In genomic region chr2:7730449-7730848, GRCh38 we compare ENCODE assay signal across 13 cellular contexts.
DNase-seq lines count a peak whose midpoint lies in the region; ATAC-seq and TF ChIP-seq lines count a peak whose summit lies in the region.
"Had no signal": no experiment of that assay in that cellular context is flagged by ENCODE, and none has a peak within 500 bp of the region (broad histone marks: within the 10 kb centered on the region; RNA-seq: fewer than 3 reads in every experiment).

No MANE protein-coding gene starts in this region.

- no peak for TF ChIP-seq POLR2A in transverse colon (IDR thresholded peaks at IDR 0.05)

- TF ChIP-seq CTCF in lower lobe of right lung (IDR thresholded peaks at IDR 0.05) (no peak), transverse colon (IDR thresholded peaks at IDR 0.05) (no peak), mammary epithelial cell (conservative IDR thresholded peaks at IDR 0.05 in 1 of 2, IDR thresholded peaks at IDR 0.05 in 1 of 2; ENCODE audit: extremely low read depth in 1 of 2, insufficient read depth in 1 of 2, low read depth in 1 of 2, low read length in 2 of 2) (no peak)

- peak overlapping the region; percentile 44 for H3K27ac Mint-ChIP-seq in activated T-cell treated with anti-CD3 and anti-CD28 coated beads, Interleukin-2, amount 50 U/mL, for 72 hours
- H3K27ac Mint-ChIP-seq: IgD-negative memory B cell had no signal

- intact Hi-C loops in lower lobe of right lung (cut with DNase I), result no loop called here
- intact Hi-C loops in transverse colon (cut with DNase I; ENCODE audit: low total_unique reads), result no loop called here
- intact Hi-C loops in mammary epithelial cell (cut with micrococcal nuclease), result no loop called here

- H3K9me3 Mint-ChIP-seq in activated T-cell treated with anti-CD3 and anti-CD28 coated beads, Interleukin-2, amount 50 U/mL, for 72 hours, result peaks cover 0 to 3% of the 10 kb centered on the region in 2 donors
- H3K9me3 Mint-ChIP-seq: IgD-negative memory B cell had no signal

- no peaks in the 10 kb centered on the region for H3K27me3 ChIP-seq in lower lobe of right lung (ENCODE audit: low read depth)
- no peaks in the 10 kb centered on the region for H3K27me3 ChIP-seq in transverse colon
- no peaks in the 10 kb centered on the region for H3K27me3 ChIP-seq in mammary epithelial cell (ENCODE audit: insufficient read depth, low read length)
- H3K27me3 ChIP-seq: ascending aorta had no signal

- peaks cover 35 to 52% of the 10 kb centered on the region in 2 donors for H3K36me3 Mint-ChIP-seq in activated T-cell treated with anti-CD3 and anti-CD28 coated beads, Interleukin-2, amount 50 U/mL, for 72 hours (ENCODE audit: insufficient read depth in 2 of 2)
- H3K36me3 Mint-ChIP-seq: IgD-negative memory B cell had no signal

- dilution Hi-C loops in mammary epithelial cell (cut with HindIII; ENCODE audit: low sequenced_read_pairs), result no loop called here

- no peaks in the 10 kb centered on the region for H4K20me1 ChIP-seq in mammary epithelial cell (ENCODE audit: insufficient read depth, low read length)

- no peak for ATAC-seq in activated T-cell treated with anti-CD3 and anti-CD28 coated beads, Interleukin-2, amount 50 U/mL, for 72 hours (replicated peaks in 1 of 2)
- ATAC-seq in lower lobe of right lung (no peak), GM21825 (IDR thresholded peaks at IDR 0.05; ENCODE audit: unreplicated experiment) (no peak)

- no peaks in the 10 kb centered on the region for H3K27me3 Mint-ChIP-seq in activated T-cell treated with anti-CD3 and anti-CD28 coated beads, Interleukin-2, amount 50 U/mL, for 72 hours (ENCODE audit: low read depth)
- H3K27me3 Mint-ChIP-seq: IgD-negative memory B cell had no signal

- H3K79me2 ChIP-seq in mammary epithelial cell (ENCODE audit: insufficient read depth, low read length), result no peaks in the 10 kb centered on the region
- H3K79me2 ChIP-seq: parathyroid adenoma had no signal

- no peak overlapping the region for H2AFZ ChIP-seq in mammary epithelial cell (ENCODE audit: low read depth, low read length)
- H2AFZ ChIP-seq: parathyroid adenoma had no signal

- H3K27ac ChIP-seq in lower lobe of right lung (no peak overlapping the region), transverse colon (peak overlapping the region; percentile 15 to 26 (median 20)), mammary epithelial cell (ENCODE audit: insufficient read depth, low read depth, low read length) (no peak overlapping the region)
- H3K27ac ChIP-seq: ascending aorta, left ventricle myocardium inferior, parathyroid adenoma had no signal

- peak overlapping the region; percentile 64 to 92 for H3K4me3 Mint-ChIP-seq in activated T-cell treated with anti-CD3 and anti-CD28 coated beads, Interleukin-2, amount 50 U/mL, for 72 hours

- in situ Hi-C loops in transverse colon (cut with MboI; ENCODE audit: low pct_ligation_motif_present in 1 of 4, low pct_unique_long_range_greater_than_20kb in 1 of 4, low sequenced_read_pairs in 3 of 4), result no loop called here
- in situ Hi-C loops in mammary epithelial cell (cut with MboI; ENCODE audit: low sequenced_read_pairs in 2 of 2), result no loop called here

- peak overlapping the region; percentile 1 for H3K4me3 ChIP-seq in lower lobe of right lung
- no peak overlapping the region for H3K4me3 ChIP-seq in transverse colon
- H3K4me3 ChIP-seq in mammary epithelial cell (replicated peaks in 1 of 3; ENCODE audit: insufficient read depth in 1 of 3, low read depth in 2 of 3, low read length in 3 of 3), result no peak overlapping the region
- H3K4me3 ChIP-seq: left ventricle myocardium inferior had no signal

- H3K36me3 ChIP-seq in lower lobe of right lung (no peaks in the 10 kb centered on the region), transverse colon (no peaks in the 10 kb centered on the region), mammary epithelial cell (ENCODE audit: insufficient read depth, low read length) (no peaks in the 10 kb centered on the region)
- H3K36me3 ChIP-seq: ascending aorta, left ventricle myocardium inferior had no signal

- peaks cover 60% of the 10 kb centered on the region for H3K4me1 Mint-ChIP-seq in activated T-cell treated with anti-CD3 and anti-CD28 coated beads, Interleukin-2, amount 50 U/mL, for 72 hours (ENCODE audit: low read depth)
- H3K4me1 Mint-ChIP-seq: IgD-negative memory B cell had no signal

- H3K4me1 ChIP-seq in lower lobe of right lung, result peaks cover under 1% of the 10 kb centered on the region
- H3K4me1 ChIP-seq in transverse colon, result peaks cover 0 to 2% (median 0%) of the 10 kb centered on the region in 4 donors
- H3K4me1 ChIP-seq in mammary epithelial cell (ENCODE audit: insufficient read depth, low read length), result peaks cover 2% of the 10 kb centered on the region
- H3K4me1 ChIP-seq: ascending aorta, left ventricle myocardium inferior, parathyroid adenoma had no signal

- H3K9ac ChIP-seq in mammary epithelial cell (ENCODE audit: insufficient read depth, low read length), result no peak overlapping the region
- H3K9ac ChIP-seq: parathyroid adenoma had no signal

- no peak for TF ChIP-seq EP300 in transverse colon (IDR thresholded peaks at IDR 0.05; ENCODE audit: low read depth)

- 74 to 88% methylated on average over 5 of the region's 5 CpGs for WGBS in transverse colon (ENCODE audit: low coverage in 1 of 2), 2 donors
- WGBS in mammary epithelial cell (ENCODE audit: low coverage, missing lambda C conversion rate), result 78% methylated on average over 5 of the region's 5 CpGs

- DNase-seq in stimulated activated CD4-positive, alpha-beta T cell treated with anti-CD3 and anti-CD28 coated beads, Interleukin-12 subunit alpha, Interleukin-12 subunit beta, amount 100 ng/mL, for 4 hours, result peak; percentile 10
- DNase-seq in stimulated activated CD4-positive, alpha-beta T cell treated with anti-CD3 and anti-CD28 coated beads, Interleukin-4, amount 100 ng/mL, for 4 hours, result no peak
- DNase-seq in activated T-cell treated with anti-CD3 and anti-CD28 coated beads, Interleukin-2, amount 50 U/mL, for 72 hours, result peak in 1 of 2 donors; percentile 42
- no peak for DNase-seq in lower lobe of right lung
- DNase-seq in transverse colon, result no peak
- DNase-seq in mammary epithelial cell, result no peak
- no peak for DNase-seq in OCI-M2 (lab: John Stamatoyannopoulos, UW; ENCODE audit: unreplicated experiment)
- DNase-seq: left ventricle myocardium inferior, NCI-H69 had no signal

- H3K4me2 ChIP-seq in mammary epithelial cell (ENCODE audit: insufficient read depth, low read depth, low read length), result no peak overlapping the region

- BruUV-seq in mammary epithelial cell (replicated peaks; lab: Mats Ljungman, UMichigan), result no TSS peak

- CTCF ChIA-PET in mammary epithelial cell (lab: Charles Lee; ENCODE audit: low non-redundant PET), result no interaction called here

- H3K9me3 ChIP-seq in lower lobe of right lung, result no peaks in the 10 kb centered on the region
- H3K9me3 ChIP-seq in transverse colon, result no peaks in the 10 kb centered on the region
- no peaks in the 10 kb centered on the region for H3K9me3 ChIP-seq in mammary epithelial cell (replicated peaks; ENCODE audit: insufficient read depth, low read length)
- H3K9me3 ChIP-seq: ascending aorta, left ventricle myocardium inferior had no signal

Comparison
In these comparisons a context has a peak if more than half of its experiments do, and no peak if none do; other contexts are left out.
1. H3K27ac ChIP-seq: peak in transverse colon (4 of 4); none in lower lobe of right lung (single experiment) and mammary epithelial cell (single experiment).